4 cellular contexts compared by ENCODE assay signal in genomic region chrX:49344496-49345175, GRCh38. TPM values are rescaled to one million over a fixed set of nuclear protein-coding genes. Genes with fewer than 3 reads are reported as not detected.
"Had no signal": no experiment of that assay in that cellular context is flagged by ENCODE, and none has a peak within 500 bp of the region (broad histone marks: within the 10 kb centered on the region; RNA-seq: fewer than 3 reads in every experiment).

No MANE protein-coding gene starts in this region.

RNA-seq across cellular contexts. Expression of gene GAGE13, which starts 13.3 kb away (rescaled TPM):
- total RNA-seq: LHCN-M2, M059J, MCF 10A, NCI-H460 had no signal

RNA-seq across cellular contexts. Expression of gene GAGE12J, which starts 22.8 kb away (rescaled TPM):
- total RNA-seq: LHCN-M2, M059J, MCF 10A, NCI-H460 had no signal

RNA-seq across cellular contexts. Expression of gene GAGE10, which starts 41.2 kb away (rescaled TPM):
- total RNA-seq: LHCN-M2, M059J, MCF 10A, NCI-H460 had no signal
